In genomic region chr2:39395313-39395712, GRCh38 we compare ENCODE assay signal across 20 cellular contexts. TPM values are rescaled to one million over a fixed set of nuclear protein-coding genes. Genes with fewer than 3 reads are reported as not detected.
DNase-seq lines count a peak whose midpoint lies in the region; ATAC-seq and TF ChIP-seq lines count a peak whose summit lies in the region.
"Had no signal": no experiment of that assay in that cellular context is flagged by ENCODE, and none has a peak within 500 bp of the region (broad histone marks: within the 10 kb centered on the region; RNA-seq: fewer than 3 reads in every experiment).

No MANE protein-coding gene starts in this region.

- CTCF ChIA-PET in WTC11 (lab: Charles Lee), result interaction anchor here (1.3 kb wide), 1 partner anchor 9 kb away, joined by 4 read pairs; no protein-coding TSS in a partner anchor

- H3K27me3 ChIP-seq in gastrocnemius medialis, result no peaks in the 10 kb centered on the region
- H3K27me3 ChIP-seq: BLaER1 had no signal

- H3K4me3 Mint-ChIP-seq in WTC11 (no peak overlapping the region), mesothelial cell of epicardium (no peak overlapping the region)
- H3K4me3 Mint-ChIP-seq in effector memory CD8-positive, alpha-beta T cell, result no peak overlapping the region
- H3K4me3 Mint-ChIP-seq: CD8-positive, alpha-beta T cell; HFFc6 had no signal

- H3K9me3 Mint-ChIP-seq in WTC11 (no peaks in the 10 kb centered on the region), mesothelial cell of epicardium (peaks cover 3% of the 10 kb centered on the region)
- H3K9me3 Mint-ChIP-seq in effector memory CD8-positive, alpha-beta T cell, result no peaks in the 10 kb centered on the region
- H3K9me3 Mint-ChIP-seq: CD8-positive, alpha-beta T cell; HFFc6 had no signal

- no peak overlapping the region for H3K4me3 ChIP-seq in gastrocnemius medialis
- H3K4me3 ChIP-seq: BLaER1 had no signal

- peaks cover 61 to 64% of the 10 kb centered on the region in 2 donors for H3K4me1 ChIP-seq in gastrocnemius medialis
- H3K4me1 ChIP-seq: BLaER1 had no signal

- H3K27me3 Mint-ChIP-seq in WTC11 (ENCODE audit: low read depth) (no peaks in the 10 kb centered on the region), mesothelial cell of epicardium (ENCODE audit: low read depth) (no peaks in the 10 kb centered on the region)
- H3K27me3 Mint-ChIP-seq in effector memory CD8-positive, alpha-beta T cell, result no peaks in the 10 kb centered on the region

- H3K27ac ChIP-seq in gastrocnemius medialis, result peak overlapping the region; percentile 13 to 77 (median 65)
- H3K27ac ChIP-seq: BLaER1, HL-60 had no signal

- in situ Hi-C loops in gastrocnemius medialis (cut with MboI; ENCODE audit: low sequenced_read_pairs in 4 of 4) (no loop called here), G401 (cut with HindIII; ENCODE audit: low sequenced_read_pairs) (no loop called here)

- TF ChIP-seq CTCF in WTC11 (IDR thresholded peaks at IDR 0.05), result no peak
- no peak for TF ChIP-seq CTCF in mesothelial cell of epicardium (IDR thresholded peaks at IDR 0.05; ENCODE audit: unreplicated experiment)
- TF ChIP-seq CTCF in gastrocnemius medialis (IDR thresholded peaks at IDR 0.05 in 4 of 5, conservative IDR thresholded peaks at IDR 0.05 in 1 of 5), result no peak

- TF ChIP-seq POLR2A in gastrocnemius medialis (IDR thresholded peaks at IDR 0.05), result no peak

- no peaks in the 10 kb centered on the region for H3K36me3 Mint-ChIP-seq in WTC11
- H3K36me3 Mint-ChIP-seq in mesothelial cell of epicardium, result peaks cover 6% of the 10 kb centered on the region
- H3K36me3 Mint-ChIP-seq in effector memory CD8-positive, alpha-beta T cell (ENCODE audit: insufficient read depth), result peaks cover 2% of the 10 kb centered on the region

- intact Hi-C loops in Right ventricle myocardium superior (cut with DNase I), result no loop called here
- intact Hi-C loops in Right ventricle myocardium inferior (cut with DNase I), result no loop called here
- intact Hi-C loops in gastrocnemius medialis (cut with DNase I; ENCODE audit: low total_unique reads), result no loop called here

- ATAC-seq in Right ventricle myocardium superior (ENCODE audit: poor library complexity) (peak; percentile 23), Right ventricle myocardium inferior (no peak), WTC11 (no peak), gastrocnemius medialis (no peak)
- no peak for ATAC-seq in effector memory CD8-positive, alpha-beta T cell (replicated peaks)
- ATAC-seq: CD8-positive, alpha-beta T cell; HCT116 had no signal

- H3K27ac Mint-ChIP-seq in WTC11 (peak overlapping the region; percentile 41; the same call in 1 of the 2 replicates), mesothelial cell of epicardium (peak overlapping the region; percentile 13)
- no peak overlapping the region for H3K27ac Mint-ChIP-seq in effector memory CD8-positive, alpha-beta T cell
- H3K27ac Mint-ChIP-seq: CD8-positive, alpha-beta T cell had no signal

- DNase-seq in Right ventricle myocardium superior, result no peak
- no peak for DNase-seq in Right ventricle myocardium inferior (ENCODE audit: missing footprints)
- no peak for DNase-seq in WTC11 (ENCODE audit: low spot score)
- no peak for DNase-seq in mesothelial cell of epicardium (ENCODE audit: low spot score in 2 of 2, unreplicated experiment in 2 of 2)
- DNase-seq in gastrocnemius medialis, result no peak
- no peak for DNase-seq in G401 (ENCODE audit: low spot score)
- DNase-seq in effector memory CD8-positive, alpha-beta T cell, result no peak
- DNase-seq in activated naive CD4-positive, alpha-beta T cell treated with anti-CD3 and anti-CD28 coated beads, Interleukin-2, amount 50 U/mL, for 16 hours, result no peak
- DNase-seq: 8988T; Calu3; CD8-positive, alpha-beta T cell; DMS 273 treated with DMSO at 0.1 percent for 48 hours; DMS53; DND-41; GOT3; H7; HFFc6 had no signal

- no peaks in the 10 kb centered on the region for H3K9me3 ChIP-seq in gastrocnemius medialis

- no peaks in the 10 kb centered on the region for H3K36me3 ChIP-seq in gastrocnemius medialis

- POLR2A ChIA-PET in WTC11 (lab: Charles Lee), result interaction anchor here (2.0 kb wide), 1 partner anchor 19 kb away, joined by 4 read pairs; no protein-coding TSS in a partner anchor

- H3K4me1 Mint-ChIP-seq in WTC11, result peaks cover 37% of the 10 kb centered on the region
- H3K4me1 Mint-ChIP-seq in mesothelial cell of epicardium, result peaks cover 42% of the 10 kb centered on the region
- H3K4me1 Mint-ChIP-seq in effector memory CD8-positive, alpha-beta T cell (ENCODE audit: low read depth in 2 of 2), result peaks cover 6 to 38% of the 10 kb centered on the region in 2 donors

TF ChIP-seq in WTC11, 78 proteins besides CTCF, POLR2A, EP300 and RAD21:
- TF ChIP-seq PRRX2 (CRISPR knock-in tag; IDR thresholded peaks at IDR 0.05), result no peak
- no peak for TF ChIP-seq ETV6 (CRISPR knock-in tag; IDR thresholded peaks at IDR 0.05)
- TF ChIP-seq TP53 (CRISPR knock-in tag; IDR thresholded peaks at IDR 0.05), result no peak
- no peak for TF ChIP-seq FOXJ3 (CRISPR knock-in tag; IDR thresholded peaks at IDR 0.05; ENCODE audit: borderline replicate concordance)
- no peak for TF ChIP-seq PRDM15 (CRISPR knock-in tag; IDR thresholded peaks at IDR 0.05)
- no peak for TF ChIP-seq ZBTB43 (CRISPR knock-in tag; IDR thresholded peaks at IDR 0.05)
- TF ChIP-seq CDX4 (CRISPR knock-in tag; IDR thresholded peaks at IDR 0.05; ENCODE audit: borderline replicate concordance), result no peak
- no peak for TF ChIP-seq TCF7 (CRISPR knock-in tag; IDR thresholded peaks at IDR 0.05; ENCODE audit: low read depth)
- TF ChIP-seq CREM (CRISPR knock-in tag; IDR thresholded peaks at IDR 0.05), result no peak

RNA-seq across cellular contexts. Expression of gene MAP4K3, which starts 41.8 kb away (rescaled TPM):
- total RNA-seq in Right ventricle myocardium superior, result 37.8 TPM
- total RNA-seq in Right ventricle myocardium inferior, result 32.3 TPM
- 51.6 to 73.2 TPM (median 65.2 TPM) in 3 replicates for total RNA-seq in WTC11 (2021)
- 77.8 to 78.4 TPM (median 78.0 TPM) in 3 replicates for total RNA-seq in mesothelial cell of epicardium
- total RNA-seq in gastrocnemius medialis, result 10 to 100 TPM; 23.0 to 52.1 (median 31.8) TPM
- total RNA-seq in G401 (2014; rRNA removed; shearing (Covaris generic)), result 36.8 and 49.5 TPM in 2 replicates

Comparison
In these comparisons a context has a peak if more than half of its experiments do, and no peak if none do; other contexts are left out.
1. H3K27ac Mint-ChIP-seq: peak in WTC11 (single experiment) and mesothelial cell of epicardium (single experiment); none in effector memory CD8-positive, alpha-beta T cell (0 of 2).